ENCODE assay signal across 8 cellular contexts in genomic region chr5:157511656-157512644, GRCh38. TPM values are rescaled to one million over a fixed set of nuclear protein-coding genes. Genes with fewer than 3 reads are reported as not detected.
DNase-seq lines count a peak whose midpoint lies in the region; ATAC-seq and TF ChIP-seq lines count a peak whose summit lies in the region.

No MANE protein-coding gene starts in this region.

- intact Hi-C loops in body of pancreas (cut with DNase I) (no loop called here), spleen (cut with DNase I; ENCODE audit: low total_unique reads) (no loop called here)

- peaks cover 83% of the 10 kb centered on the region for H3K36me3 Mint-ChIP-seq in endodermal cell (ENCODE audit: low read depth)

- H3K27ac Mint-ChIP-seq in endodermal cell: no peak overlapping the region

- TF ChIP-seq CTCF in body of pancreas (IDR thresholded peaks at IDR 0.05): no peak
- no peak for TF ChIP-seq CTCF in spleen (IDR thresholded peaks at IDR 0.05 in 8 of 11, conservative IDR thresholded peaks at IDR 0.05 in 3 of 11)
- TF ChIP-seq CTCF in GM10248 (IDR thresholded peaks at IDR 0.05; ENCODE audit: control extremely low read depth, extremely low read depth, low read depth, missing control alignments): no peak
- TF ChIP-seq CTCF in endodermal cell (conservative IDR thresholded peaks at IDR 0.05): no peak

- H3K27me3 ChIP-seq in body of pancreas: no peaks in the 10 kb centered on the region
- H3K27me3 ChIP-seq in spleen (replicated peaks in 1 of 7): no peaks in the 10 kb centered on the region
- no peaks in the 10 kb centered on the region for H3K27me3 ChIP-seq in endodermal cell (ENCODE audit: control insufficient read depth, insufficient read depth, low read length, poor library complexity, severe bottlenecking)

- WGBS in body of pancreas, 2 donors: 69 to 78% methylated on average over 9 of the region's 9 CpGs
- WGBS in spleen, 5 donors: 48 to 70% (median 61%) methylated on average over 9 of the region's 9 CpGs
- 94 to 96% methylated on average over 5 to 9 of the region's 9 CpGs for WGBS in endodermal cell (ENCODE audit: insufficient coverage in 1 of 2, insufficient read length in 1 of 2), 2 experiments

- CTCF ChIA-PET in GM10248 (lab: Yijun Ruan, JAX): interaction anchor here (0.6 to 1.6 kb wide), 4 partner anchors 8 to 41 kb away, joined by 3 to 4 read pairs (median 4); no protein-coding TSS in a partner anchor

- ATAC-seq in body of pancreas: peak; percentile 75

- no peaks in the 10 kb centered on the region for H3K9me3 ChIP-seq in body of pancreas
- H3K9me3 ChIP-seq in spleen: no peaks in the 10 kb centered on the region
- no peaks in the 10 kb centered on the region for H3K9me3 ChIP-seq in endodermal cell (ENCODE audit: control insufficient read depth, low read length)

- H3K4me3 ChIP-seq in body of pancreas: no peak overlapping the region
- H3K4me3 ChIP-seq in spleen: no peak overlapping the region
- no peak overlapping the region for H3K4me3 ChIP-seq in endodermal cell (ENCODE audit: low read length)

- TF ChIP-seq POLR2A in body of pancreas (IDR thresholded peaks at IDR 0.05) (no peak), spleen (IDR thresholded peaks at IDR 0.05) (no peak)

- H3K4me3 Mint-ChIP-seq in endodermal cell: no peak overlapping the region

- DNase-seq in COLO668 (lab: John Stamatoyannopoulos, UW; ENCODE audit: unreplicated experiment) (peak; percentile 5), NCI-H460 (ENCODE audit: extremely low read depth, low read depth) (peak; percentile 69), body of pancreas (peak; percentile 55 to 81 (median 66)), inferior parietal cortex (ENCODE audit: extremely low spot score) (peak; percentile 59), spleen (peak; percentile 84), GM10248 (ENCODE audit: extremely low spot score) (no peak), endodermal cell (no peak), 8988T (no peak)

- no peaks in the 10 kb centered on the region for H3K9me3 Mint-ChIP-seq in endodermal cell

- no peak overlapping the region for H3K9ac ChIP-seq in endodermal cell (ENCODE audit: extremely low read depth, low read length, poor library complexity, severe bottlenecking)

- no peaks in the 10 kb centered on the region for H3K4me1 Mint-ChIP-seq in endodermal cell

- H3K27ac ChIP-seq in body of pancreas (peak overlapping the region in 1 of 4 donors; percentile 25), spleen (peak overlapping the region; percentile 42 to 86 (median 72)), endodermal cell (ENCODE audit: low read depth, low read length) (no peak overlapping the region)

- H3K4me1 ChIP-seq in body of pancreas: peaks cover 15% of the 10 kb centered on the region
- H3K4me1 ChIP-seq in spleen: peaks cover 12 to 89% (median 45%) of the 10 kb centered on the region in 6 donors
- no peaks in the 10 kb centered on the region for H3K4me1 ChIP-seq in endodermal cell (ENCODE audit: control insufficient read depth, insufficient read depth, low read length)

- POLR2A ChIA-PET in GM10248 (lab: Yijun Ruan, JAX): no interaction called here

- no peaks in the 10 kb centered on the region for H3K36me3 ChIP-seq in body of pancreas (replicated peaks in 1 of 2; ENCODE audit: insufficient read depth in 1 of 2, low read depth in 2 of 2)
- H3K36me3 ChIP-seq in spleen: peaks cover 0 to 99% (median 16%) of the 10 kb centered on the region in 6 donors
- peaks cover 99% of the 10 kb centered on the region for H3K36me3 ChIP-seq in endodermal cell (ENCODE audit: control insufficient read depth, insufficient read depth, low read length)

- H3K27me3 Mint-ChIP-seq in endodermal cell (ENCODE audit: insufficient read depth): no peaks in the 10 kb centered on the region

RNA-seq across cellular contexts. Expression of gene NIPAL4, which starts 51.9 kb away (rescaled TPM):
- 0.23 and 0.32 TPM in 2 replicates for total RNA-seq in NCI-H460 (2014; rRNA removed; shearing (Covaris generic))
- polyA plus RNA-seq in NCI-H460 (2014; cell fraction: nucleus; rRNA removed): 0.12 and 0.24 TPM in 2 replicates
- total RNA-seq in body of pancreas (not detected), spleen (under 1 TPM in 6 of 7 donors, not detected in 1; 0.34 to 0.73 (median 0.47) TPM), endodermal cell (not detected)
- polyA plus RNA-seq in spleen: under 1 TPM; 0.19 to 0.49 (median 0.39) TPM
- 0.71 TPM for polyA plus RNA-seq in endodermal cell (2013, experiment 1 of 2)
- 0.79 TPM for polyA plus RNA-seq in endodermal cell (2013, experiment 2 of 2)

Comparison
In these comparisons a context has a peak if more than half of its experiments do, and no peak if none do; other contexts are left out.
1. DNase-seq: peak in COLO668 (single experiment), NCI-H460 (single experiment), body of pancreas (4 of 4), inferior parietal cortex (single experiment) and spleen (single experiment); none in GM10248 (single experiment), endodermal cell (single experiment) and 8988T (single experiment).